Comparison of ENCODE assay signal across 23 cellular contexts in the genomic region with DNA sequence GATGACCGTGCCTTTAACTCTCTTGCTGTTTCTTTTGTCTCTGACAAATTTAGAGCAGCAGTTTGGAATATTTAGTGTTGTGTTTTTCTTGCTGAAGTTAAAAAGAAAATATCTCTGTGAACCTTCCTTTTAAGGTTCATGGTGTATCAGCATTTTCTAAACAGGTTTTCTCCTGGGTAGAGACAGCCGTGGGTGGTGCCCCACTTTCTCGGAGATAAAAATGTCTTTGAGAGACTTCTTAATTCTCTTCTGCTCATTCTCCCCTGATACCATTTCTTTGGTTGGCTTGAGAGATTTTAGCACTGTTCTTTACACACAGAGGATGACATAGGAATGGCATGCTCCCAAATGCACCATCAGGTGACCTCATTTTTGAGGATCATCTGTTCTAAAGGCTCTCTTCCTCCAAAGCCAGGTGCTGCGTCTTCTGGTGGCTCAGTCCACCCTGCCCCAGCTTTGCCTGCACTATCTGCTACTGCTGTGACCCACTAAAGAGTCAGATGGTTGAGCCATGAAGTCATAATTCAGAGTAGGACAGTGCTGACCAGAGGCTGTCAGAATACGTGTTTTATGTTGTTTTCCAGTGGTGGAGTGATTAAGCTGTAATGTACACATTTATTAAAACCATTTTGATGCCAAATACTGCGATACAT.
DNase-seq lines count a peak whose midpoint lies in the region; ATAC-seq, FAIRE-seq and TF ChIP-seq lines count a peak whose summit lies in the region.
"Had no signal": no experiment of that assay in that cellular context is flagged by ENCODE, and none has a peak within 500 bp of the region (broad histone marks: within the 10 kb centered on the region; RNA-seq: fewer than 3 reads in every experiment).

No MANE protein-coding gene starts in this region.

- TF ChIP-seq POLR2A in GM12878 (IDR thresholded peaks at IDR 0.05; ENCODE audit: low read depth, low read length) (no peak), gastrocnemius medialis (IDR thresholded peaks at IDR 0.05) (no peak)

- WGBS in GM12878 (ENCODE audit: insufficient coverage, insufficient replicate concordance, low lambda C conversion rate, missing lambda C conversion rate): 32% methylated on average over 6 of the region's 6 CpGs

- no peak overlapping the region for H3K4me2 ChIP-seq in GM12878 (ENCODE audit: control insufficient read depth, insufficient read depth)
- H3K4me2 ChIP-seq: A549, GM23338, KMS-11 had no signal

- H3K9ac ChIP-seq in GM12878 (ENCODE audit: control insufficient read depth, insufficient read depth, low read length): no peak overlapping the region
- H3K9ac ChIP-seq: KMS-11 had no signal

- H3K4me1 ChIP-seq in GM12878 (ENCODE audit: control insufficient read depth, insufficient read depth, low read length) (no peaks in the 10 kb centered on the region), foreskin keratinocyte (peaks cover 4% of the 10 kb centered on the region), gastrocnemius medialis (no peaks in the 10 kb centered on the region)
- H3K4me1 ChIP-seq: A549, Peyer's patch, SJCRH30 had no signal

- TF ChIP-seq CTCF in GM12878 (IDR thresholded peaks at IDR 0.05 in 2 of 3, conservative IDR thresholded peaks at IDR 0.05 in 1 of 3; ENCODE audit: control insufficient read depth in 2 of 3, extremely low read depth in 1 of 3, insufficient read depth in 1 of 3, low read depth in 3 of 3, low read length in 3 of 3) (no peak), foreskin keratinocyte (conservative IDR thresholded peaks at IDR 0.05) (no peak), gastrocnemius medialis (IDR thresholded peaks at IDR 0.05 in 4 of 5, conservative IDR thresholded peaks at IDR 0.05 in 1 of 5) (no peak), GM13977 (IDR thresholded peaks at IDR 0.05; ENCODE audit: extremely low read depth, insufficient read depth, missing control alignments) (no peak)

- ATAC-seq in GM12878 (no peak), foreskin keratinocyte (peak; percentile 42), gastrocnemius medialis (no peak), GM18868 (IDR thresholded peaks at IDR 0.05; ENCODE audit: unreplicated experiment) (no peak)
- ATAC-seq: A549, GM23338 had no signal

- no peak overlapping the region for H3K4me3 ChIP-seq in GM12878
- no peak overlapping the region for H3K4me3 ChIP-seq in gastrocnemius medialis
- H3K4me3 ChIP-seq: A549, GM23338, HAP-1, Peyer's patch, SJCRH30 had no signal

- H2AFZ ChIP-seq in GM12878 (ENCODE audit: control insufficient read depth, low read depth, low read length): peak overlapping the region; percentile 54

- RAD21 ChIA-PET in GM12878 (lab: Charles Lee; ENCODE audit: unreplicated experiment): interaction anchor here (1.1 kb wide), 1 partner anchor 8 kb away, joined by 3 read pairs; no protein-coding TSS in a partner anchor

- no peaks in the 10 kb centered on the region for H3K36me3 ChIP-seq in GM12878 (ENCODE audit: control insufficient read depth in 2 of 2, insufficient read depth in 2 of 2, low read length in 1 of 2)
- no peaks in the 10 kb centered on the region for H3K36me3 ChIP-seq in gastrocnemius medialis
- H3K36me3 ChIP-seq: HAP-1, Peyer's patch, SJCRH30 had no signal

- BruUV-seq in GM12878 (replicated peaks; lab: Mats Ljungman, UMichigan): no TSS peak

- peak; percentile 99 for DNase-seq in G401 (ENCODE audit: low spot score)
- no peak for DNase-seq in GM12878 (ENCODE audit: low read depth, low spot score)
- DNase-seq in foreskin keratinocyte: no peak
- peak; percentile 15 for DNase-seq in putamen (ENCODE audit: low spot score)
- DNase-seq in gastrocnemius medialis: no peak
- DNase-seq in GM13977 (ENCODE audit: low spot score): no peak
- DNase-seq: DMS53; GF-D8; IMR-90; NCI-H1105; NCI-H146; NCI-H2029; NCI-H510A treated with DMSO at 0.1 percent for 48 hours; NCI-H774; NK-92 treated with Interleukin-12 subunit alpha and Interleukin-12 subunit beta, amount 100 ng/mL, for 24 hours; Peyer's patch; SJCRH30 had no signal

- no peak for TF ChIP-seq EP300 in GM12878 (IDR thresholded peaks at IDR 0.05; ENCODE audit: borderline replicate concordance in 1 of 2, control insufficient read depth in 1 of 2, low read depth in 2 of 2, low read length in 2 of 2)

- H3K27ac ChIP-seq in GM12878 (ENCODE audit: control insufficient read depth, insufficient read depth) (no peak overlapping the region), foreskin keratinocyte (no peak overlapping the region), gastrocnemius medialis (no peak overlapping the region)
- H3K27ac ChIP-seq: A549, KMS-11, Peyer's patch, SJCRH30 had no signal

- in situ Hi-C loops in G401 (cut with HindIII; ENCODE audit: low sequenced_read_pairs) (no loop called here), GM12878 (cut with MboI) (no loop called here), gastrocnemius medialis (cut with MboI; ENCODE audit: low sequenced_read_pairs in 4 of 4) (no loop called here), GM13977 (cut with MboI; ENCODE audit: low pct_unique_long_range_greater_than_20kb, low sequenced_read_pairs, unreplicated experiment) (no loop called here)

- FAIRE-seq in GM12878 (lab: Jason Lieb, UNC): no peak
- FAIRE-seq: A549, D721Med had no signal

- SMC1A ChIA-PET in GM12878 (lab: Charles Lee; ENCODE audit: uncharacterized antibody, unreplicated experiment): interaction anchor here (0.8 to 1.9 kb wide), 7 partner anchors 9 to 241 kb away, joined by 3 to 8 read pairs (median 5); no protein-coding TSS in a partner anchor

- intact Hi-C loops in GM12878 (cut with micrococcal nuclease; ENCODE audit: unreplicated experiment): no loop called here
- intact Hi-C loops in gastrocnemius medialis (cut with DNase I; ENCODE audit: low total_unique reads): no loop called here

- TF ChIP-seq RAD21 in GM12878 (IDR thresholded peaks at IDR 0.05; ENCODE audit: insufficient read depth, low read depth, low read length): no peak

- H3K9me3 ChIP-seq in GM12878 (replicated peaks; ENCODE audit: control insufficient read depth, insufficient read depth, low read length) (no peaks in the 10 kb centered on the region), gastrocnemius medialis (no peaks in the 10 kb centered on the region)
- H3K9me3 ChIP-seq: A549, HAP-1, Peyer's patch, SJCRH30 had no signal

- H3K27me3 ChIP-seq in GM12878 (replicated peaks in 1 of 2; ENCODE audit: control insufficient read depth in 2 of 2, insufficient read depth in 2 of 2, low read length in 1 of 2): no peaks in the 10 kb centered on the region
- H3K27me3 ChIP-seq in foreskin keratinocyte: no peaks in the 10 kb centered on the region
- H3K27me3 ChIP-seq in gastrocnemius medialis: no peaks in the 10 kb centered on the region
- H3K27me3 ChIP-seq: Peyer's patch, SJCRH30 had no signal

- H3K79me2 ChIP-seq in GM12878 (ENCODE audit: control insufficient read depth, insufficient read depth, low read length): no peaks in the 10 kb centered on the region

- H4K20me1 ChIP-seq in GM12878 (ENCODE audit: control insufficient read depth, insufficient read depth): no peaks in the 10 kb centered on the region

- POLR2A ChIA-PET in GM12878 (lab: Charles Lee): no interaction called here

- CTCF ChIA-PET in GM12878 (lab: Yijun Ruan, JAX): interaction anchor here (1.4 kb wide), 1 partner anchor 9 kb away, joined by 4 read pairs; no protein-coding TSS in a partner anchor

TF ChIP-seq in GM12878, 131 proteins besides CTCF, POLR2A, EP300 and RAD21:
- TF ChIP-seq, protein P1, sequence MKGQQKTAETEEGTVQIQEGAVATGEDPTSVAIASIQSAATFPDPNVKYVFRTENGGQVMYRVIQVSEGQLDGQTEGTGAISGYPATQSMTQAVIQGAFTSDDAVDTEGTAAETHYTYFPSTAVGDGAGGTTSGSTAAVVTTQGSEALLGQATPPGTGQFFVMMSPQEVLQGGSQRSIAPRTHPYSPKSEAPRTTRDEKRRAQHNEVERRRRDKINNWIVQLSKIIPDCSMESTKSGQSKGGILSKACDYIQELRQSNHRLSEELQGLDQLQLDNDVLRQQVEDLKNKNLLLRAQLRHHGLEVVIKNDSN (IDR thresholded peaks at IDR 0.05; ENCODE audit: borderline replicate concordance, extremely low read length, insufficient read depth, low read depth, low read length): no peak
- TF ChIP-seq TAF1 (IDR thresholded peaks at IDR 0.05; ENCODE audit: borderline replicate concordance, low read depth, low read length) (no peak), SIX5 (IDR thresholded peaks at IDR 0.05; ENCODE audit: low read depth, low read length, severe bottlenecking) (no peak), KDM1A (IDR thresholded peaks at IDR 0.05; ENCODE audit: borderline replicate concordance) (no peak), FOXM1 (IDR thresholded peaks at IDR 0.05; ENCODE audit: low read depth, low read length) (no peak), ZNF24 (IDR thresholded peaks at IDR 0.05) (no peak), GATAD2B (conservative IDR thresholded peaks at IDR 0.05; ENCODE audit: low read depth) (no peak)
- TF ChIP-seq, protein P2, sequence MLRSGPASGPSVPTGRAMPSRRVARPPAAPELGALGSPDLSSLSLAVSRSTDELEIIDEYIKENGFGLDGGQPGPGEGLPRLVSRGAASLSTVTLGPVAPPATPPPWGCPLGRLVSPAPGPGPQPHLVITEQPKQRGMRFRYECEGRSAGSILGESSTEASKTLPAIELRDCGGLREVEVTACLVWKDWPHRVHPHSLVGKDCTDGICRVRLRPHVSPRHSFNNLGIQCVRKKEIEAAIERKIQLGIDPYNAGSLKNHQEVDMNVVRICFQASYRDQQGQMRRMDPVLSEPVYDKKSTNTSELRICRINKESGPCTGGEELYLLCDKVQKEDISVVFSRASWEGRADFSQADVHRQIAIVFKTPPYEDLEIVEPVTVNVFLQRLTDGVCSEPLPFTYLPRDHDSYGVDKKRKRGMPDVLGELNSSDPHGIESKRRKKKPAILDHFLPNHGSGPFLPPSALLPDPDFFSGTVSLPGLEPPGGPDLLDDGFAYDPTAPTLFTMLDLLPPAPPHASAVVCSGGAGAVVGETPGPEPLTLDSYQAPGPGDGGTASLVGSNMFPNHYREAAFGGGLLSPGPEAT (IDR thresholded peaks at IDR 0.05; ENCODE audit: low read depth): no peak
TF ChIP-seq in GM12878: peak in this region for 0.

Comparison
In these comparisons a context has a peak if more than half of its experiments do, and no peak if none do; other contexts are left out.
1. DNase-seq: peak in G401 (single experiment) and putamen (single experiment); none in GM12878 (single experiment), foreskin keratinocyte (0 of 2), gastrocnemius medialis (0 of 2) and GM13977 (single experiment).